Comparison of ENCODE assay signal across 2 cellular contexts in the genomic region with DNA sequence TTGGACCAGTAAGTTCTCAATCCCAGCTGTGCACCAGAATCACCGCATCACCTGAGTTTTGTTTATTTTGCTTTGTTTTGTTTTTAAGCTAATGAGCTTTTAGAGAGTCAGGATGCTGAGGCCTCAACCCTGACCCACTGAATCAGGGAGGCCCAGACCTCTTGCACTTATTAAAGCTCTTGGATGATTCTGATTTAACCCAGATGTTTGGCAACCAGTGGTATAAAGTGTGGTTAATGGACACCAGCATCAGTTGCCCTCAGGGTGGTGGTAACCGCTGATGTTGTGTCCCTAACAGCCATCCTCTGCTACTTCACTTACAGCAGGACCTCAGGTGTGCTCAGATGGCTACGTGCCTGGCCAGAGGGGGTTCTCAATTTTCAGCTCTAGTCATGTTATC.
TF ChIP-seq lines count a peak whose summit lies in the region.

No MANE protein-coding gene starts in this region.

TF ChIP-seq in SK-N-SH, 30 proteins besides CTCF, POLR2A, EP300 and RAD21 (continued from another document):
- TF ChIP-seq, protein P1, sequence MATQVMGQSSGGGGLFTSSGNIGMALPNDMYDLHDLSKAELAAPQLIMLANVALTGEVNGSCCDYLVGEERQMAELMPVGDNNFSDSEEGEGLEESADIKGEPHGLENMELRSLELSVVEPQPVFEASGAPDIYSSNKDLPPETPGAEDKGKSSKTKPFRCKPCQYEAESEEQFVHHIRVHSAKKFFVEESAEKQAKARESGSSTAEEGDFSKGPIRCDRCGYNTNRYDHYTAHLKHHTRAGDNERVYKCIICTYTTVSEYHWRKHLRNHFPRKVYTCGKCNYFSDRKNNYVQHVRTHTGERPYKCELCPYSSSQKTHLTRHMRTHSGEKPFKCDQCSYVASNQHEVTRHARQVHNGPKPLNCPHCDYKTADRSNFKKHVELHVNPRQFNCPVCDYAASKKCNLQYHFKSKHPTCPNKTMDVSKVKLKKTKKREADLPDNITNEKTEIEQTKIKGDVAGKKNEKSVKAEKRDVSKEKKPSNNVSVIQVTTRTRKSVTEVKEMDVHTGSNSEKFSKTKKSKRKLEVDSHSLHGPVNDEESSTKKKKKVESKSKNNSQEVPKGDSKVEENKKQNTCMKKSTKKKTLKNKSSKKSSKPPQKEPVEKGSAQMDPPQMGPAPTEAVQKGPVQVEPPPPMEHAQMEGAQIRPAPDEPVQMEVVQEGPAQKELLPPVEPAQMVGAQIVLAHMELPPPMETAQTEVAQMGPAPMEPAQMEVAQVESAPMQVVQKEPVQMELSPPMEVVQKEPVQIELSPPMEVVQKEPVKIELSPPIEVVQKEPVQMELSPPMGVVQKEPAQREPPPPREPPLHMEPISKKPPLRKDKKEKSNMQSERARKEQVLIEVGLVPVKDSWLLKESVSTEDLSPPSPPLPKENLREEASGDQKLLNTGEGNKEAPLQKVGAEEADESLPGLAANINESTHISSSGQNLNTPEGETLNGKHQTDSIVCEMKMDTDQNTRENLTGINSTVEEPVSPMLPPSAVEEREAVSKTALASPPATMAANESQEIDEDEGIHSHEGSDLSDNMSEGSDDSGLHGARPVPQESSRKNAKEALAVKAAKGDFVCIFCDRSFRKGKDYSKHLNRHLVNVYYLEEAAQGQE (IDR thresholded peaks at IDR 0.05; ENCODE audit: low read depth, low read length): no peak
- TF ChIP-seq NRF1 (IDR thresholded peaks at IDR 0.05; ENCODE audit: low read depth, low read length): no peak
- TF ChIP-seq GABPA (IDR thresholded peaks at IDR 0.05; ENCODE audit: low read depth): no peak
- TF ChIP-seq IRF3 (IDR thresholded peaks at IDR 0.05; ENCODE audit: low read depth, low read length): no peak
- no peak for TF ChIP-seq JUND (IDR thresholded peaks at IDR 0.05)
- TF ChIP-seq YY1 (IDR thresholded peaks at IDR 0.05; ENCODE audit: low read depth): no peak
- TF ChIP-seq, protein P2, sequence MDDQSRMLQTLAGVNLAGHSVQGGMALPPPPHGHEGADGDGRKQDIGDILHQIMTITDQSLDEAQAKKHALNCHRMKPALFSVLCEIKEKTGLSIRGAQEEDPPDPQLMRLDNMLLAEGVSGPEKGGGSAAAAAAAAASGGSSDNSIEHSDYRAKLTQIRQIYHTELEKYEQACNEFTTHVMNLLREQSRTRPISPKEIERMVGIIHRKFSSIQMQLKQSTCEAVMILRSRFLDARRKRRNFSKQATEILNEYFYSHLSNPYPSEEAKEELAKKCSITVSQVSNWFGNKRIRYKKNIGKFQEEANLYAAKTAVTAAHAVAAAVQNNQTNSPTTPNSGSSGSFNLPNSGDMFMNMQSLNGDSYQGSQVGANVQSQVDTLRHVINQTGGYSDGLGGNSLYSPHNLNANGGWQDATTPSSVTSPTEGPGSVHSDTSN (IDR thresholded peaks at IDR 0.05): no peak
- no peak for TF ChIP-seq SIN3A (IDR thresholded peaks at IDR 0.05; ENCODE audit: borderline replicate concordance, low read depth, low read length)
- TF ChIP-seq NFIC (IDR thresholded peaks at IDR 0.05; ENCODE audit: borderline replicate concordance): no peak
- no peak for TF ChIP-seq SMC3 (IDR thresholded peaks at IDR 0.05; ENCODE audit: low read depth, low read length)
- TF ChIP-seq RXRA (IDR thresholded peaks at IDR 0.05; ENCODE audit: borderline replicate concordance, low read depth): no peak

TF ChIP-seq in SK-N-SH treated with all-trans-retinoic acid at 6 μM for 48 hours, 23 proteins besides CTCF, POLR2A, EP300 and RAD21 (continued from another document):
- TF ChIP-seq, protein P3, sequence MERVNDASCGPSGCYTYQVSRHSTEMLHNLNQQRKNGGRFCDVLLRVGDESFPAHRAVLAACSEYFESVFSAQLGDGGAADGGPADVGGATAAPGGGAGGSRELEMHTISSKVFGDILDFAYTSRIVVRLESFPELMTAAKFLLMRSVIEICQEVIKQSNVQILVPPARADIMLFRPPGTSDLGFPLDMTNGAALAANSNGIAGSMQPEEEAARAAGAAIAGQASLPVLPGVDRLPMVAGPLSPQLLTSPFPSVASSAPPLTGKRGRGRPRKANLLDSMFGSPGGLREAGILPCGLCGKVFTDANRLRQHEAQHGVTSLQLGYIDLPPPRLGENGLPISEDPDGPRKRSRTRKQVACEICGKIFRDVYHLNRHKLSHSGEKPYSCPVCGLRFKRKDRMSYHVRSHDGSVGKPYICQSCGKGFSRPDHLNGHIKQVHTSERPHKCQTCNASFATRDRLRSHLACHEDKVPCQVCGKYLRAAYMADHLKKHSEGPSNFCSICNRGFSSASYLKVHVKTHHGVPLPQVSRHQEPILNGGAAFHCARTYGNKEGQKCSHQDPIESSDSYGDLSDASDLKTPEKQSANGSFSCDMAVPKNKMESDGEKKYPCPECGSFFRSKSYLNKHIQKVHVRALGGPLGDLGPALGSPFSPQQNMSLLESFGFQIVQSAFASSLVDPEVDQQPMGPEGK (CRISPR knock-in tag; IDR thresholded peaks at IDR 0.05; ENCODE audit: borderline replicate concordance): no peak
- TF ChIP-seq, protein P4, sequence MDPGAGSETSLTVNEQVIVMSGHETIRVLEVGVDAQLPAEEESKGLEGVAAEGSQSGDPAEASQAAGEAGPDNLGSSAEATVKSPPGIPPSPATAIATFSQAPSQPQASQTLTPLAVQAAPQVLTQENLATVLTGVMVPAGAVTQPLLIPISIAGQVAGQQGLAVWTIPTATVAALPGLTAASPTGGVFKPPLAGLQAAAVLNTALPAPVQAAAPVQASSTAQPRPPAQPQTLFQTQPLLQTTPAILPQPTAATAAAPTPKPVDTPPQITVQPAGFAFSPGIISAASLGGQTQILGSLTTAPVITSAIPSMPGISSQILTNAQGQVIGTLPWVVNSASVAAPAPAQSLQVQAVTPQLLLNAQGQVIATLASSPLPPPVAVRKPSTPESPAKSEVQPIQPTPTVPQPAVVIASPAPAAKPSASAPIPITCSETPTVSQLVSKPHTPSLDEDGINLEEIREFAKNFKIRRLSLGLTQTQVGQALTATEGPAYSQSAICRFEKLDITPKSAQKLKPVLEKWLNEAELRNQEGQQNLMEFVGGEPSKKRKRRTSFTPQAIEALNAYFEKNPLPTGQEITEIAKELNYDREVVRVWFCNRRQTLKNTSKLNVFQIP (CRISPR knock-in tag; IDR thresholded peaks at IDR 0.05; ENCODE audit: borderline replicate concordance, low read depth): no peak
- TF ChIP-seq ZNF8 (CRISPR knock-in tag; IDR thresholded peaks at IDR 0.05): no peak
- TF ChIP-seq ZNF70 (CRISPR knock-in tag; IDR thresholded peaks at IDR 0.05): no peak
- no peak for TF ChIP-seq ZFP3 (CRISPR knock-in tag; IDR thresholded peaks at IDR 0.05)
- no peak for TF ChIP-seq TSHZ2 (CRISPR knock-in tag; IDR thresholded peaks at IDR 0.05)
- TF ChIP-seq ZC3H10 (CRISPR knock-in tag; IDR thresholded peaks at IDR 0.05): no peak
- TF ChIP-seq OSR1 (CRISPR knock-in tag; IDR thresholded peaks at IDR 0.05): no peak
